In the genomic region with DNA sequence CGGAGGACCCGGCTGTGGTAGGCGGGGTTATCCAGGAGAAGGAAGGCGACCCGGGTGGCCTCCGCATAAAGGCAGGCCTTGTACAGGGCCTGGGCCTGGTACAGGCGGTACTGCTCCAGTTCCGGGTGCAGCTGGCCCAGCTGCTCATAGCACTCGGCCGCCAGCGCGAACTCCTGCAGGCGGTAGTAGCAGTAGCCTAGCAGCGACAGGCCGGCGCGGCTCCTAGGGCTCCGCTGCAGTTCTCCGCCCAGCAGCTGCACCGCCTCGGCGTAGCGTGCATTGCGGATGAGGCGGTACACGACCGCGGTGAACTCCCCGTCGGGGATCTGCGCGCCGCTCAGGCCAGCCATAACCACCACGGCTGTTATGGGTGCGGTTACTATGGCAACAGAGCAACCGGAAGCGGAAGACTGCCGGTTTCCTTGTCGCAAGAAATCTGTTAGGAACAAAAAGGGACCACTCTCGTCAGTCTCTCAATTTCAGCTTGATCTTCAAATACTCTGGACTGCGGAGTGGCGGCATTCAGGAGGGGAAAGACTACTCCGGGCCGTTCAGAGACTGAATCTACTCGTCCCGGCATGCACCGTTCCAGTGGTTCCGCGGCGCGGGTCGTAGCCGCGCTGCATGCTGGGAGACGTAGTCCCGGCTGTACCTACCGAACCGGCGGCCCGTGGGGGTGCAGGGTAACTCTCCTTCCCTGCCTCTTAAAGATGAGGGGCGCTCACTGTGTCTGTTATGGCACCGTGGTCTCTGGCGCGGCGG, we compare ENCODE assay signal across 8 cellular contexts.
DNase-seq lines count a peak whose midpoint lies in the region; ATAC-seq and TF ChIP-seq lines count a peak whose summit lies in the region.

No MANE protein-coding gene starts in this region.

- ATAC-seq in GM21737 (IDR thresholded peaks at IDR 0.05; ENCODE audit: unreplicated experiment) = peak; percentile 89
- peak; percentile 95 to 96 for ATAC-seq in activated T-cell treated with anti-CD3 and anti-CD28 coated beads, Interleukin-2, amount 50 U/mL, for 72 hours (replicated peaks in 1 of 2)

- peak overlapping the region; percentile 98 to 100 for H3K4me3 Mint-ChIP-seq in activated T-cell treated with anti-CD3 and anti-CD28 coated beads, Interleukin-2, amount 50 U/mL, for 72 hours

- no peak for TF ChIP-seq CTCF in PC-9 (conservative IDR thresholded peaks at IDR 0.05)
- TF ChIP-seq CTCF in esophagus squamous epithelium (IDR thresholded peaks at IDR 0.05) = peak in 2 of 6 experiments; percentile 18 to 28

- peaks cover 4% of the 10 kb centered on the region; the same call in 1 of the 2 replicates for H3K4me1 ChIP-seq in PC-9 (replicated peaks; ENCODE audit: insufficient read depth)
- H3K4me1 ChIP-seq in esophagus squamous epithelium = peaks cover 0 to 7% (median 4%) of the 10 kb centered on the region in 3 donors
- peaks cover 0 to 5% of the 10 kb centered on the region in 2 donors for H3K4me1 ChIP-seq in muscle layer of duodenum (ENCODE audit: control insufficient read depth in 1 of 2, insufficient read depth in 2 of 2, low read length in 2 of 2)

- peaks cover 14% of the 10 kb centered on the region for H3K4me1 Mint-ChIP-seq in activated T-cell treated with anti-CD3 and anti-CD28 coated beads, Interleukin-2, amount 50 U/mL, for 72 hours (ENCODE audit: low read depth)

- peak overlapping the region; percentile 99 for H2AFZ ChIP-seq in PC-9

- in situ Hi-C loops in KBM-7 (cut with MboI; ENCODE audit: low pct_unique_long_range_greater_than_20kb, low sequenced_read_pairs) = no loop called here

- 0 out of 2 replicates have a peak, but pooled peaks cover 2% of the 10 kb centered on the region for H3F3A ChIP-seq in PC-9 (ENCODE audit: insufficient read depth, low read depth)

- H3K27me3 ChIP-seq in PC-9 (ENCODE audit: insufficient read depth, low read depth) (no peaks in the 10 kb centered on the region), esophagus squamous epithelium (no peaks in the 10 kb centered on the region), muscle layer of duodenum (ENCODE audit: low read depth, low read length) (no peaks in the 10 kb centered on the region)

- H3K9me3 ChIP-seq in PC-9 (ENCODE audit: insufficient read depth, low read depth) = no peaks in the 10 kb centered on the region
- H3K9me3 ChIP-seq in esophagus squamous epithelium = no peaks in the 10 kb centered on the region
- no peaks in the 10 kb centered on the region for H3K9me3 ChIP-seq in muscle layer of duodenum (ENCODE audit: control insufficient read depth in 1 of 2, low read length in 2 of 2)

- peak overlapping the region; percentile 81 for H3K4me2 ChIP-seq in PC-9

- no peak for TF ChIP-seq POLR2A in esophagus squamous epithelium (IDR thresholded peaks at IDR 0.05)

- no peaks in the 10 kb centered on the region for H3K36me3 ChIP-seq in PC-9 (ENCODE audit: low read depth)
- H3K36me3 ChIP-seq in esophagus squamous epithelium = no peaks in the 10 kb centered on the region
- H3K36me3 ChIP-seq in muscle layer of duodenum (ENCODE audit: control insufficient read depth in 1 of 2, insufficient read depth in 2 of 2, low read length in 2 of 2) = peaks cover 0 to 4% of the 10 kb centered on the region in 2 donors

- H3K27me3 Mint-ChIP-seq in activated T-cell treated with anti-CD3 and anti-CD28 coated beads, Interleukin-2, amount 50 U/mL, for 72 hours (ENCODE audit: low read depth) = peaks cover 5% of the 10 kb centered on the region

- peaks cover 0 to 4% of the 10 kb centered on the region in 2 donors for H3K36me3 Mint-ChIP-seq in activated T-cell treated with anti-CD3 and anti-CD28 coated beads, Interleukin-2, amount 50 U/mL, for 72 hours (ENCODE audit: insufficient read depth in 2 of 2)

- no peaks in the 10 kb centered on the region for H3K9me3 Mint-ChIP-seq in activated T-cell treated with anti-CD3 and anti-CD28 coated beads, Interleukin-2, amount 50 U/mL, for 72 hours

- no peaks in the 10 kb centered on the region for H3K79me2 ChIP-seq in PC-9 (ENCODE audit: low read depth)

- no peaks in the 10 kb centered on the region for H4K20me1 ChIP-seq in PC-9 (ENCODE audit: insufficient read depth)

- POLR2A ChIA-PET in PC-9 (lab: Charles Lee; ENCODE audit: unreplicated experiment) = no interaction called here

- no peaks in the 10 kb centered on the region for H3K9me2 ChIP-seq in PC-9 (ENCODE audit: insufficient read depth)

- peak overlapping the region; percentile 95 for H3K27ac Mint-ChIP-seq in activated T-cell treated with anti-CD3 and anti-CD28 coated beads, Interleukin-2, amount 50 U/mL, for 72 hours

- H3K27ac ChIP-seq in PC-9 = peak overlapping the region; percentile 61
- peak overlapping the region; percentile 89 to 97 (median 94) for H3K27ac ChIP-seq in esophagus squamous epithelium
- peak overlapping the region; percentile 95 for H3K27ac ChIP-seq in muscle layer of duodenum (ENCODE audit: low read length)

- DNase-seq in DMS53 treated with DMSO at 0.1 percent for 48 hours (lab: John Stamatoyannopoulos, UW; ENCODE audit: unreplicated experiment) (peak; percentile 95), KBM-7 (peak; percentile 92), PC-9 (peak; percentile 85 to 93), esophagus squamous epithelium (lab: John Stamatoyannopoulos, UW) (peak; percentile 58)
- DNase-seq in activated T-cell treated with anti-CD3 and anti-CD28 coated beads, Interleukin-2, amount 50 U/mL, for 72 hours = peak; percentile 88 to 93
- peak; percentile 75 to 77 for DNase-seq in stimulated activated CD8-positive, alpha-beta memory T cell treated with anti-CD3 and anti-CD28 coated beads, Interleukin-7, amount 100 ng/mL, for 1 hour (ENCODE audit: low read depth in 2 of 2)

- no TSS peak for BruUV-seq in PC-9 (replicated peaks; lab: Mats Ljungman, UMichigan)

- 0 to 7% methylated on average over 5 to 7 of the region's 65 CpGs for WGBS in esophagus squamous epithelium, 2 donors

- intact Hi-C loops in PC-9 (cut with micrococcal nuclease; ENCODE audit: unreplicated experiment) (loop anchor here (2.0 to 10.0 kb wide), 4 partner anchors 66 to 388 kb away; a partner anchor contains a TSS), esophagus squamous epithelium (cut with DNase I) (no loop called here)

- CTCF ChIA-PET in PC-9 (lab: Charles Lee) = no interaction called here

- H3K4me3 ChIP-seq in PC-9 = peak overlapping the region; percentile 79
- H3K4me3 ChIP-seq in esophagus squamous epithelium = peak overlapping the region; percentile 63 to 96 (median 74)
- peak overlapping the region; percentile 86 to 98 for H3K4me3 ChIP-seq in muscle layer of duodenum (ENCODE audit: low read depth in 1 of 2, low read length in 2 of 2)

Comparison
In these comparisons a context has a peak if more than half of its experiments do, and no peak if none do; other contexts are left out.
1. Peak in every context shown above with its lines: DNase-seq, ATAC-seq, H3K4me3 ChIP-seq and H3K27ac ChIP-seq.